Comparison of ENCODE assay signal across 9 cellular contexts in the genomic region with DNA sequence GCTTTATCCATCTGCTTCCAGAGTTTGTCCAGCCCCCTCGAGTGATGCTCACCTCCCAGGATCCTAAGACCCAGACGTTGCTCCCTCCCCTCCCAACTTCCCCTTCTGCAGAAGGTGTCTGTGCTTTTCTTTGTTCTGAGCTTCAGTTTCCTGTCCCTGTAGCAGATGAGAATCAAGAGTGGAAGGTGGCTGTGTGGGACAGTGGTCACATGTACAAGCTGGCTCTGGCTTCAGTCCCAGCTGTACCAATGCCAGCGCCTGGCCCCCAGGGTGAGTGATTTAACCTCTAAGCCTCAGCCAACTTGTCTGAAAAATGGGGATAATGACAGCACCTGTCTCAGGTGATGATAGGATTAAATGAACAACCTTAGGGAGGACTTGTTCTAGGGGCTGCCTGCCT. TPM values are rescaled to one million over a fixed set of nuclear protein-coding genes. Genes with fewer than 3 reads are reported as not detected.
DNase-seq lines count a peak whose midpoint lies in the region; ATAC-seq and TF ChIP-seq lines count a peak whose summit lies in the region.
"Had no signal": no experiment of that assay in that cellular context is flagged by ENCODE, and none has a peak within 500 bp of the region (broad histone marks: within the 10 kb centered on the region; RNA-seq: fewer than 3 reads in every experiment).

No MANE protein-coding gene starts in this region.

- H4K20me1 ChIP-seq in HCT116 (ENCODE audit: insufficient read depth): no peaks in the 10 kb centered on the region

- H3K36me3 ChIP-seq in CD8-positive, alpha-beta T cell (ENCODE audit: insufficient read depth, low read length): peaks cover 5% of the 10 kb centered on the region
- peaks cover 4 to 12% of the 10 kb centered on the region in 2 experiments; a peak in 3 of 4 replicates for H3K36me3 ChIP-seq in HCT116 (ENCODE audit: control insufficient read depth in 1 of 2, insufficient read depth in 2 of 2, low read length in 2 of 2)
- peaks cover 16% of the 10 kb centered on the region for H3K36me3 ChIP-seq in adipocyte (ENCODE audit: control insufficient read depth, insufficient read depth, low read length, severe bottlenecking)
- peaks cover 18% of the 10 kb centered on the region for H3K36me3 ChIP-seq in muscle layer of colon (ENCODE audit: insufficient read depth, low read length)

- no peak for TF ChIP-seq CTCF in CD8-positive, alpha-beta T cell (IDR thresholded peaks at IDR 0.05)
- TF ChIP-seq CTCF in HCT116 (IDR thresholded peaks at IDR 0.05 in 2 of 3, conservative IDR thresholded peaks at IDR 0.05 in 1 of 3; ENCODE audit: borderline replicate concordance in 1 of 3, insufficient read depth in 1 of 3, low read depth in 2 of 3, low read length in 2 of 3): no peak

- BruUV-seq in HCT116 (replicated peaks; lab: Mats Ljungman, UMichigan): no TSS peak

- no peaks in the 10 kb centered on the region for H3K9me3 ChIP-seq in CD8-positive, alpha-beta T cell (ENCODE audit: low read length)
- H3K9me3 ChIP-seq in HCT116 (ENCODE audit: control insufficient read depth in 1 of 2, insufficient read depth in 1 of 2, low read depth in 1 of 2, low read length in 2 of 2) (no peaks in the 10 kb centered on the region), adipocyte (ENCODE audit: control insufficient read depth, low read length) (no peaks in the 10 kb centered on the region), muscle layer of colon (ENCODE audit: low read length) (no peaks in the 10 kb centered on the region)

- no peaks in the 10 kb centered on the region for H3K9me3 Mint-ChIP-seq in CD8-positive, alpha-beta T cell

- peak overlapping the region; percentile 26 for H3K4me3 ChIP-seq in CD8-positive, alpha-beta T cell (ENCODE audit: low read depth, low read length)
- H3K4me3 ChIP-seq in HCT116 (replicated peaks in 1 of 2; ENCODE audit: low read depth in 1 of 2, low read length in 2 of 2): no peak overlapping the region
- peak overlapping the region; percentile 69 for H3K4me3 ChIP-seq in adipocyte (ENCODE audit: low read length)
- peak overlapping the region in 1 of 2 donors; percentile 56 for H3K4me3 ChIP-seq in muscle layer of colon (ENCODE audit: low read depth in 1 of 2, low read length in 2 of 2)

- peaks cover 44% of the 10 kb centered on the region for H3K4me1 ChIP-seq in CD8-positive, alpha-beta T cell (ENCODE audit: insufficient read depth, low read length)
- H3K4me1 ChIP-seq in HCT116 (ENCODE audit: control insufficient read depth in 1 of 2, insufficient read depth in 2 of 2, low read length in 2 of 2): peaks cover 30 to 56% of the 10 kb centered on the region in 2 experiments
- peaks cover 8% of the 10 kb centered on the region for H3K4me1 ChIP-seq in adipocyte (ENCODE audit: control insufficient read depth, insufficient read depth, low read length)
- peaks cover 24% of the 10 kb centered on the region for H3K4me1 ChIP-seq in muscle layer of colon (ENCODE audit: insufficient read depth, low read length)

- ATAC-seq in CD8-positive, alpha-beta T cell: peak; percentile 21
- ATAC-seq in HCT116: no peak
- no peak for ATAC-seq in GM18502 (IDR thresholded peaks at IDR 0.05; ENCODE audit: poor library complexity, unreplicated experiment)
- ATAC-seq in GM21526 (IDR thresholded peaks at IDR 0.05; ENCODE audit: low FRiP score, unreplicated experiment): no peak
- no peak for ATAC-seq in HG03196 (IDR thresholded peaks at IDR 0.05; ENCODE audit: unreplicated experiment)

- TF ChIP-seq RAD21 in HCT116 (IDR thresholded peaks at IDR 0.05; ENCODE audit: low read depth): no peak

- DNase-seq in CD8-positive, alpha-beta T cell: peak in 1 of 7 experiments; percentile 11
- DNase-seq in HCT116 (ENCODE audit: low read depth, low spot score) (no peak), adipocyte (ENCODE audit: low read depth) (no peak), NCI-H1105 (lab: John Stamatoyannopoulos, UW) (no peak)

- POLR2A ChIA-PET in CD8-positive, alpha-beta T cell (lab: Charles Lee): interaction anchor here (1.1 to 2.4 kb wide), 4 partner anchors 9 to 109 kb away, joined by 3 to 13 read pairs (median 8); partner anchors contain the start of genes CDK5RAP3, PNPO, SCRN2 and SP2
- POLR2A ChIA-PET in HCT116 (lab: Charles Lee): interaction anchor here (1.0 to 4.3 kb wide), 4 partner anchors 9 to 99 kb away, joined by 3 to 20 read pairs (median 5); partner anchors contain the start of genes CDK5RAP3 and PNPO

- H3K79me2 ChIP-seq in HCT116 (ENCODE audit: insufficient read depth, low read length): peaks cover 3% of the 10 kb centered on the region; the same call in 1 of the 2 replicates

- no peak for TF ChIP-seq POLR2A in HCT116 (IDR thresholded peaks at IDR 0.05; ENCODE audit: borderline replicate concordance, extremely low read depth, insufficient read depth, insufficient read length)

- no peaks in the 10 kb centered on the region for H3K27me3 Mint-ChIP-seq in CD8-positive, alpha-beta T cell (ENCODE audit: low read depth)

- H3K36me3 Mint-ChIP-seq in CD8-positive, alpha-beta T cell: peaks cover 47% of the 10 kb centered on the region

- peak overlapping the region; percentile 71 for H3K4me2 ChIP-seq in HCT116 (ENCODE audit: low read length)

- no peak overlapping the region for H2AFZ ChIP-seq in HCT116 (ENCODE audit: low read depth, low read length, poor library complexity, severe bottlenecking)

- H3K27ac Mint-ChIP-seq in CD8-positive, alpha-beta T cell: peak overlapping the region; percentile 81

- peak overlapping the region; percentile 82 for H3K4me3 Mint-ChIP-seq in CD8-positive, alpha-beta T cell

- H3K27me3 ChIP-seq in CD8-positive, alpha-beta T cell (ENCODE audit: insufficient read depth, low read length): no peaks in the 10 kb centered on the region
- H3K27me3 ChIP-seq in HCT116 (ENCODE audit: insufficient read depth, low read length): no peaks in the 10 kb centered on the region
- H3K27me3 ChIP-seq in adipocyte (replicated peaks; ENCODE audit: control insufficient read depth, insufficient read depth, low read length): no peaks in the 10 kb centered on the region
- no peaks in the 10 kb centered on the region for H3K27me3 ChIP-seq in muscle layer of colon (ENCODE audit: control insufficient read depth in 1 of 2, insufficient read depth in 2 of 2, low read length in 2 of 2)

- intact Hi-C loops in CD8-positive, alpha-beta T cell (cut with DNase I, micrococcal nuclease): loop anchor here (1.0 to 10.0 kb wide), 6 partner anchors 20 to 668 kb away; partner anchors contain the start of genes CBX1 (in 1 of the 2) and SNX11 (in 1 of the 2)
- intact Hi-C loops in HCT116 (cut with micrococcal nuclease): loop anchor here (1.0 kb wide), 2 partner anchors 20 to 68 kb away; no protein-coding TSS in a partner anchor

- H3K9me2 ChIP-seq in HCT116 (ENCODE audit: insufficient read depth): no peaks in the 10 kb centered on the region

- CTCF ChIA-PET in CD8-positive, alpha-beta T cell (lab: Charles Lee): interaction anchor here (0.7 to 23.6 kb wide), 19 partner anchors 9 to 114 kb away, joined by 3 to 421 read pairs (median 5); partner anchors contain the start of genes CDK5RAP3, PNPO, PRR15L and SCRN2
- CTCF ChIA-PET in HCT116 (lab: Charles Lee): interaction anchor here (1.1 to 5.1 kb wide), 11 partner anchors 7 to 109 kb away, joined by 3 to 83 read pairs (median 10); partner anchors contain the start of genes CDK5RAP3, PNPO, PRR15L and SCRN2

- peak overlapping the region; percentile 55 for H3K9ac ChIP-seq in HCT116 (ENCODE audit: low read length)
- peak overlapping the region; percentile 81 for H3K9ac ChIP-seq in adipocyte (ENCODE audit: low read length)
- H3K9ac ChIP-seq in muscle layer of colon (ENCODE audit: low read length): peak overlapping the region; percentile 35

- peaks cover 39% of the 10 kb centered on the region for H3K4me1 Mint-ChIP-seq in CD8-positive, alpha-beta T cell (ENCODE audit: low read depth)

- H3K27ac ChIP-seq in CD8-positive, alpha-beta T cell (ENCODE audit: low read depth, low read length): no peak overlapping the region
- peak overlapping the region; percentile 67 for H3K27ac ChIP-seq in HCT116 (ENCODE audit: low read depth, low read length)
- H3K27ac ChIP-seq in muscle layer of colon (ENCODE audit: low read depth, low read length): no peak overlapping the region

- RAD21 ChIA-PET in HCT116 (lab: Charles Lee; ENCODE audit: low non-redundant PET in 1 of 2, low total read pairs in 2 of 2, uncharacterized antibody in 2 of 2, unreplicated experiment in 2 of 2): interaction anchor here (1.0 to 2.0 kb wide), 3 partner anchors 21 to 69 kb away, joined by 3 to 9 read pairs (median 6); partner anchors contain the start of gene CDK5RAP3 (in 1 of the 2)

TF ChIP-seq in HCT116, 20 proteins besides CTCF, POLR2A, EP300 and RAD21 (continues in another document):
- no peak for TF ChIP-seq FOSL1 (IDR thresholded peaks at IDR 0.05; ENCODE audit: low read depth)
- TF ChIP-seq JUND (IDR thresholded peaks at IDR 0.05): no peak
- TF ChIP-seq EZH2 (IDR thresholded peaks at IDR 0.05): no peak
- no peak for TF ChIP-seq ZNF274 (IDR thresholded peaks at IDR 0.05; ENCODE audit: low read depth, low read length)
- TF ChIP-seq CBX3 (IDR thresholded peaks at IDR 0.05; ENCODE audit: low read depth): no peak
- TF ChIP-seq ATF3 (IDR thresholded peaks at IDR 0.05): no peak
- TF ChIP-seq CEBPB (IDR thresholded peaks at IDR 0.05; ENCODE audit: low read depth): no peak
- no peak for TF ChIP-seq YY1 (IDR thresholded peaks at IDR 0.05; ENCODE audit: extremely low read depth, insufficient replicate concordance, low read depth, low read length)
- TF ChIP-seq POLR2AphosphoS5 (IDR thresholded peaks at IDR 0.05; ENCODE audit: low read depth, low read length): no peak
- no peak for TF ChIP-seq TCF7L2 (IDR thresholded peaks at IDR 0.05; ENCODE audit: borderline replicate concordance, extremely low read depth, insufficient read depth, insufficient read length)

RNA-seq across cellular contexts. Expression of gene PRR15L, which starts 7.7 kb away (rescaled TPM):
- total RNA-seq in CD8-positive, alpha-beta T cell: not detected
- total RNA-seq in HCT116 (2021; ENCODE audit: unreplicated experiment): 0.34 TPM
- polyA plus RNA-seq in HCT116 (2012): 0.84 and 0.99 TPM in 2 replicates
- total RNA-seq: glomerular endothelial cell had no signal

RNA-seq across cellular contexts. Expression of gene PNPO, which starts 8.6 kb away (rescaled TPM):
- 1 to 10 TPM; 5.7 to 5.8 TPM for total RNA-seq in CD8-positive, alpha-beta T cell
- total RNA-seq in HCT116 (2021; ENCODE audit: unreplicated experiment): 74.9 TPM
- 34.5 and 36.3 TPM in 2 replicates for polyA plus RNA-seq in HCT116 (2012)

RNA-seq across cellular contexts. Expression of gene CDK5RAP3, which starts 21.0 kb away (rescaled TPM):
- total RNA-seq in CD8-positive, alpha-beta T cell: 100 to 1,000 TPM; 220 to 231 TPM
- 255 TPM for total RNA-seq in HCT116 (2021; ENCODE audit: unreplicated experiment)
- 315 and 319 TPM in 2 replicates for polyA plus RNA-seq in HCT116 (2012)

RNA-seq across cellular contexts. Expression of gene SP2, which starts 53.9 kb away (rescaled TPM):
- 10 to 100 TPM; 24.5 to 26.0 TPM for total RNA-seq in CD8-positive, alpha-beta T cell
- 22.2 TPM for total RNA-seq in HCT116 (2021; ENCODE audit: unreplicated experiment)
- 26.8 and 27.2 TPM in 2 replicates for polyA plus RNA-seq in HCT116 (2012)

Comparison
In these comparisons a context has a peak if more than half of its experiments do, and no peak if none do; other contexts are left out.
1. H3K4me3 ChIP-seq: peak in CD8-positive, alpha-beta T cell (single experiment) and adipocyte (single experiment); none in HCT116 (0 of 2).
2. RNA of gene PNPO, which starts 8.6 kb away (total RNA-seq): 74.9 TPM in HCT116 (single experiment); 5.7 to 5.8 TPM in CD8-positive, alpha-beta T cell; every median in the first group is over 10 times any median in the second.
3. Peak in every context shown above with its lines, with median percentiles within 50 percentile points of each other: H3K9ac ChIP-seq.